In genomic region chr15:77010312-77010686, GRCh38 we compare ENCODE assay signal across 18 cellular contexts. TPM values are rescaled to one million over a fixed set of nuclear protein-coding genes. Genes with fewer than 3 reads are reported as not detected.
A peak's percentile ranks its signal among the peaks of the same experiment; 100 is the strongest.
DNase-seq lines count a peak whose midpoint lies in the region; ATAC-seq, FAIRE-seq and TF ChIP-seq lines count a peak whose summit lies in the region.
"Had no signal": no experiment of that assay in that cellular context is flagged by ENCODE, and none has a peak within 500 bp of the region (broad histone marks: within the 10 kb centered on the region; RNA-seq: fewer than 3 reads in every experiment).

No MANE protein-coding gene starts in this region.

- no peak for FAIRE-seq in frontal cortex (lab: Jason Lieb, UNC)

- TF ChIP-seq CTCF in CD14-positive monocyte (IDR thresholded peaks at IDR 0.05) = no peak
- TF ChIP-seq CTCF in CD8-positive, alpha-beta T cell (IDR thresholded peaks at IDR 0.05) = no peak
- no peak for TF ChIP-seq CTCF in activated B cell treated with CpG ODN at 0.5 μM for 24 hours (IDR thresholded peaks at IDR 0.05)
- no peak for TF ChIP-seq CTCF in colonic mucosa (IDR thresholded peaks at IDR 0.05)

- H3K36me3 Mint-ChIP-seq in CD14-positive monocyte = peaks cover 34 to 70% of the 10 kb centered on the region in 2 donors
- H3K36me3 Mint-ChIP-seq in CD8-positive, alpha-beta T cell = peaks cover 55% of the 10 kb centered on the region
- peaks cover 13% of the 10 kb centered on the region for H3K36me3 Mint-ChIP-seq in activated B cell treated with CpG ODN at 0.5 μM for 24 hours (ENCODE audit: low read depth)

- H3K4me1 ChIP-seq in CD8-positive, alpha-beta T cell (ENCODE audit: insufficient read depth, low read length) = peaks cover 72% of the 10 kb centered on the region
- peaks cover 4% of the 10 kb centered on the region for H3K4me1 ChIP-seq in colonic mucosa

- H3K4me1 Mint-ChIP-seq in CD14-positive monocyte (peaks cover 87% of the 10 kb centered on the region), activated B cell treated with CpG ODN at 0.5 μM for 24 hours (peaks cover 69% of the 10 kb centered on the region)
- peaks cover 90% of the 10 kb centered on the region for H3K4me1 Mint-ChIP-seq in CD8-positive, alpha-beta T cell (ENCODE audit: low read depth)
- H3K4me1 Mint-ChIP-seq: GM23338 had no signal

- H3K4me3 ChIP-seq in CD8-positive, alpha-beta T cell (ENCODE audit: low read depth, low read length) = no peak overlapping the region
- no peak overlapping the region for H3K4me3 ChIP-seq in colonic mucosa
- H3K4me3 ChIP-seq: coronary artery, GM23338 had no signal

- peaks cover 0 to 2% (median 0%) of the 10 kb centered on the region in 3 donors for H3K27me3 Mint-ChIP-seq in CD14-positive monocyte (ENCODE audit: low read depth in 3 of 3)
- H3K27me3 Mint-ChIP-seq in CD8-positive, alpha-beta T cell (ENCODE audit: low read depth) = no peaks in the 10 kb centered on the region
- H3K27me3 Mint-ChIP-seq in activated B cell treated with CpG ODN at 0.5 μM for 24 hours = no peaks in the 10 kb centered on the region

- DNase-seq in CD14-positive monocyte (ENCODE audit: low spot score) (no peak), activated B cell treated with CpG ODN at 0.5 μM for 24 hours (no peak), left colon (no peak), NCI-H774 (lab: John Stamatoyannopoulos, UW) (no peak), colonic mucosa (no peak), frontal cortex (ENCODE audit: low spot score in 2 of 2) (no peak)
- peak in 1 of 7 experiments; percentile 19 for DNase-seq in CD8-positive, alpha-beta T cell
- DNase-seq: EL; erythroblast; mesendoderm; NCI-H187; stimulated activated CD4-positive, alpha-beta T cell treated with anti-CD3 and anti-CD28 coated beads, Interleukin-4, amount 100 ng/mL, for 1 hour; WERI-Rb-1 had no signal

- peaks cover 3% of the 10 kb centered on the region for H3K36me3 ChIP-seq in CD8-positive, alpha-beta T cell (ENCODE audit: insufficient read depth, low read length)
- no peaks in the 10 kb centered on the region for H3K36me3 ChIP-seq in colonic mucosa
- H3K36me3 ChIP-seq: WERI-Rb-1 had no signal

- no peak overlapping the region for H3K27ac ChIP-seq in CD8-positive, alpha-beta T cell (ENCODE audit: low read depth, low read length)
- no peak overlapping the region for H3K27ac ChIP-seq in colonic mucosa
- H3K27ac ChIP-seq: coronary artery, WERI-Rb-1 had no signal

- no peaks in the 10 kb centered on the region for H3K9me3 ChIP-seq in CD8-positive, alpha-beta T cell (ENCODE audit: low read length)
- no peaks in the 10 kb centered on the region for H3K9me3 ChIP-seq in colonic mucosa

- H3K9ac ChIP-seq in colonic mucosa (ENCODE audit: low read depth in 2 of 2, low read length in 2 of 2) = no peak overlapping the region

- H3K27me3 ChIP-seq in CD8-positive, alpha-beta T cell (ENCODE audit: insufficient read depth, low read length) = no peaks in the 10 kb centered on the region
- no peaks in the 10 kb centered on the region for H3K27me3 ChIP-seq in colonic mucosa

- POLR2A ChIA-PET in CD8-positive, alpha-beta T cell (lab: Charles Lee) = interaction anchor here (1.1 kb wide), 1 partner anchor 15 kb away, joined by 6 read pairs; the partner anchor contains the start of gene PSTPIP1
- POLR2A ChIA-PET in activated B cell treated with CpG ODN at 0.5 μM for 24 hours (lab: Charles Lee) = interaction anchor here (1.3 kb wide), 1 partner anchor 15 kb away, joined by 3 read pairs; the partner anchor contains the start of gene PSTPIP1

- H3K9me3 Mint-ChIP-seq in CD14-positive monocyte (no peaks in the 10 kb centered on the region), activated B cell treated with CpG ODN at 0.5 μM for 24 hours (no peaks in the 10 kb centered on the region)
- no peaks in the 10 kb centered on the region for H3K9me3 Mint-ChIP-seq in CD8-positive, alpha-beta T cell
- H3K9me3 Mint-ChIP-seq: GM23338 had no signal

- H3K27ac Mint-ChIP-seq in CD14-positive monocyte = peak overlapping the region in 6 of 7 donors; percentile 51 to 90 (median 85)
- peak overlapping the region; percentile 93 for H3K27ac Mint-ChIP-seq in CD8-positive, alpha-beta T cell
- H3K27ac Mint-ChIP-seq in activated B cell treated with CpG ODN at 0.5 μM for 24 hours = peak overlapping the region; percentile 36
- H3K27ac Mint-ChIP-seq: GM23338 had no signal

- ATAC-seq in CD8-positive, alpha-beta T cell = no peak
- ATAC-seq in activated B cell treated with CpG ODN at 0.5 μM for 24 hours (ENCODE audit: low read depth) (no peak), left colon (peak; percentile 54), HG03520 (IDR thresholded peaks at IDR 0.05; ENCODE audit: unreplicated experiment) (no peak)
- ATAC-seq: GM23338, sciatic nerve had no signal

- CTCF ChIA-PET in CD8-positive, alpha-beta T cell (lab: Charles Lee) = interaction anchor here (1.5 kb wide), 1 partner anchor 50 kb away, joined by 3 read pairs; no protein-coding TSS in a partner anchor
- CTCF ChIA-PET in activated B cell treated with CpG ODN at 0.5 μM for 24 hours (lab: Charles Lee) = no interaction called here

- H3K4me3 Mint-ChIP-seq in CD14-positive monocyte (no peak overlapping the region), activated B cell treated with CpG ODN at 0.5 μM for 24 hours (no peak overlapping the region)
- H3K4me3 Mint-ChIP-seq in CD8-positive, alpha-beta T cell = peak overlapping the region; percentile 32
- H3K4me3 Mint-ChIP-seq: GM23338 had no signal

- intact Hi-C loops in CD14-positive monocyte (cut with micrococcal nuclease) (no loop called here), activated B cell treated with CpG ODN at 0.5 μM for 24 hours (cut with micrococcal nuclease) (no loop called here), left colon (cut with DNase I, micrococcal nuclease) (no loop called here), colonic mucosa (cut with DNase I) (no loop called here)
- intact Hi-C loops in CD8-positive, alpha-beta T cell (cut with DNase I, micrococcal nuclease) = no loop called here

RNA-seq across cellular contexts. Expression of gene PSTPIP1, which starts 15.4 kb away (rescaled TPM):
- 10 to 100 TPM; 85.9 to 86.8 TPM for polyA plus RNA-seq in CD14-positive monocyte
- total RNA-seq in CD8-positive, alpha-beta T cell = 10 to 100 TPM; 86.7 to 88.0 TPM
- total RNA-seq in activated B cell treated with CpG ODN at 0.5 μM for 24 hours (33.7 and 42.7 TPM in 2 replicates), left colon (1 to 10 TPM; 1.6 to 7.2 TPM), colonic mucosa (1 to 10 TPM; 3.7 to 4.2 TPM), frontal cortex (0.41 TPM)
- polyA plus RNA-seq: BJ had no signal

Comparison
In these comparisons a context has a peak if more than half of its experiments do, and no peak if none do; other contexts are left out.
1. H3K27ac Mint-ChIP-seq: peak in every context shown above with its lines; median percentile 93 in CD8-positive, alpha-beta T cell; 85 in CD14-positive monocyte; 36 in activated B cell treated with CpG ODN at 0.5 μM for 24 hours.